11 cellular contexts compared by ENCODE assay signal in the genomic region with DNA sequence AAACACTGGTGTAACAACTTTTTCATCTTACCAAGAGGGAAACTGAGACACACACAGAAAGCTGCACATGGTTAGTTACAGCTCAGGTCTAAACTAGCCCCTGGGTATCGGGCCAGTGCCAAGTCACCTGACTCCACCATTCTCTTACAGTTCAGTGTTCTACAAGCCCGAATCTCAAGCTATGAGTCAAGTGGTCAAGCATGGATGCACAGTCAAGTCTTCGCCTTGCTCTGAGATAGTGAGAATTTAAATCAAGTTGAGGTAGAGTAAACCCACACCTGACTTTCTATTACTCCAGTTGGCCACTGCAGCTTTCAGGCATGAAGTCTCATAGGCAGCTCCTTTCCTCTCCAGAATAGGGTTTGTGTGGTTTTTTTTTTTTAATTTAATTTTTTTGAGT. TPM values are rescaled to one million over a fixed set of nuclear protein-coding genes. Genes with fewer than 3 reads are reported as not detected.
DNase-seq lines count a peak whose midpoint lies in the region; ATAC-seq and TF ChIP-seq lines count a peak whose summit lies in the region.
"Had no signal": no experiment of that assay in that cellular context is flagged by ENCODE, and none has a peak within 500 bp of the region (broad histone marks: within the 10 kb centered on the region; RNA-seq: fewer than 3 reads in every experiment).

No MANE protein-coding gene starts in this region.

- H3K36me3 ChIP-seq in CD8-positive, alpha-beta T cell (ENCODE audit: insufficient read depth, low read length): no peaks in the 10 kb centered on the region

- no peaks in the 10 kb centered on the region for H3K9me3 Mint-ChIP-seq in CD8-positive, alpha-beta T cell
- H3K9me3 Mint-ChIP-seq: naive thymus-derived CD8-positive, alpha-beta T cell had no signal

- ATAC-seq in GM18499 (IDR thresholded peaks at IDR 0.05; ENCODE audit: insufficient read depth, unreplicated experiment) (peak; percentile 99), GM19468 (IDR thresholded peaks at IDR 0.05; ENCODE audit: extremely low read depth, unreplicated experiment) (peak; percentile 99), HG03045 (IDR thresholded peaks at IDR 0.05; ENCODE audit: unreplicated experiment) (peak; percentile 99)
- ATAC-seq in CD8-positive, alpha-beta T cell: no peak
- ATAC-seq: naive thymus-derived CD8-positive, alpha-beta T cell had no signal

- DNase-seq in NCI-H345 treated with DMSO at 0.1 percent for 48 hours (lab: John Stamatoyannopoulos, UW; ENCODE audit: unreplicated experiment) (peak; percentile 50), T-helper 1 cell (no peak), iPS-NIHi7 (ENCODE audit: extremely low spot score) (no peak), retina (no peak)
- DNase-seq in CD8-positive, alpha-beta T cell: no peak
- DNase-seq: CD4-positive, CD25-positive, alpha-beta regulatory T cell; naive thymus-derived CD8-positive, alpha-beta T cell; SIG-M5 had no signal

- H3K4me3 Mint-ChIP-seq in CD8-positive, alpha-beta T cell: no peak overlapping the region
- H3K4me3 Mint-ChIP-seq: CD4-positive, CD25-positive, alpha-beta regulatory T cell; naive thymus-derived CD8-positive, alpha-beta T cell had no signal

- H3K27ac Mint-ChIP-seq in CD8-positive, alpha-beta T cell: no peak overlapping the region
- H3K27ac Mint-ChIP-seq: CD4-positive, CD25-positive, alpha-beta regulatory T cell; naive thymus-derived CD8-positive, alpha-beta T cell had no signal

- POLR2A ChIA-PET in CD8-positive, alpha-beta T cell (lab: Charles Lee): no interaction called here

- H3K4me1 ChIP-seq in CD8-positive, alpha-beta T cell (ENCODE audit: insufficient read depth, low read length): no peaks in the 10 kb centered on the region

- CTCF ChIA-PET in CD8-positive, alpha-beta T cell (lab: Charles Lee): interaction anchor here (0.9 kb wide), 1 partner anchor 248 kb away, joined by 3 read pairs; no protein-coding TSS in a partner anchor

- H3K9me3 ChIP-seq in CD8-positive, alpha-beta T cell (ENCODE audit: low read length): no peaks in the 10 kb centered on the region

- H3K27me3 ChIP-seq in CD8-positive, alpha-beta T cell (ENCODE audit: insufficient read depth, low read length): no peaks in the 10 kb centered on the region

- H3K27me3 Mint-ChIP-seq in CD8-positive, alpha-beta T cell (ENCODE audit: low read depth): peaks cover 2% of the 10 kb centered on the region

- intact Hi-C loops in CD8-positive, alpha-beta T cell (cut with DNase I, micrococcal nuclease): no loop called here

- TF ChIP-seq CTCF in CD8-positive, alpha-beta T cell (IDR thresholded peaks at IDR 0.05): no peak

- H3K36me3 Mint-ChIP-seq in CD8-positive, alpha-beta T cell: no peaks in the 10 kb centered on the region
- H3K36me3 Mint-ChIP-seq: CD4-positive, CD25-positive, alpha-beta regulatory T cell; naive thymus-derived CD8-positive, alpha-beta T cell had no signal

- no peak overlapping the region for H3K27ac ChIP-seq in CD8-positive, alpha-beta T cell (ENCODE audit: low read depth, low read length)

- no peak overlapping the region for H3K4me3 ChIP-seq in CD8-positive, alpha-beta T cell (ENCODE audit: low read depth, low read length)

- no peaks in the 10 kb centered on the region for H3K4me1 Mint-ChIP-seq in CD8-positive, alpha-beta T cell (ENCODE audit: low read depth)
- H3K4me1 Mint-ChIP-seq: CD4-positive, CD25-positive, alpha-beta regulatory T cell; naive thymus-derived CD8-positive, alpha-beta T cell had no signal

RNA-seq across cellular contexts. Expression of gene ARL5A, which starts 34.5 kb away (rescaled TPM):
- 10 to 100 TPM; 18.8 to 24.1 TPM for total RNA-seq in CD8-positive, alpha-beta T cell
